Comparison of ENCODE assay signal across 22 cellular contexts in the genomic region with DNA sequence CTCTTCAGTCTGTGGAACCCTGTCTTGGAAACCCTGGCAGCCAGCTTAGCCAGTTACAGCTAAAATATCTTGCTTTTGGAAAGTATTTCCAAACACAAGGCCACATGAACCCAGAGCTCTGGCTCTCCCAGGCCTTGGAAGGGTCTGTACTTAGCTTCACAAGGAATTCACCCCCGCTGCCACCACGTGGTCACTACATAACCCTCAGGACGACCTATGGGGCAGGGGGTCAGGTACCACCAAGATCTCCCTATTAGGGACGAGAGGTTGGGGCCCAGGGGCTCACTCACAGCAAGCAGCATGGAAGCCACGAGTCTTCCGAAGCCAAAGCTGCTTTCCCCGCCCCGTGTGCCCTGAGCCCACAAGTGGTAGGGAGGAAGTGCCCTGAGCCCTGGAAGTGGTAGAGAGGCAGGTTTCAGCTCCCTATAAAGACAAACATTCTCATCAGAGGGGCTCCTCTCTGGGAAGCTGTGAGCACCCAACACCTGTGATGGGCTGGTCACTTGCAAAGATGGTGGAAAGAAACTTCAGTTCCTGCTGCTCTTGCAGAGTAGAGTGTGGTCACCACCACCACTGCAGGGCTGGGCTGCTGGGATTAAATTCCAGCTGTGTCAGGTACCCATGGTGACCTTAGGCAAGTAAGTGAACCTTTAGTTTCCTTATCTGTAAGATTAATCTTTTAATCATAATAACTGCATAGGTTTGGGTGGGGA. TPM values are rescaled to one million over a fixed set of nuclear protein-coding genes. Genes with fewer than 3 reads are reported as not detected.
DNase-seq lines count a peak whose midpoint lies in the region; ATAC-seq, FAIRE-seq and TF ChIP-seq lines count a peak whose summit lies in the region.
"Had no signal": no experiment of that assay in that cellular context is flagged by ENCODE, and none has a peak within 500 bp of the region (broad histone marks: within the 10 kb centered on the region; RNA-seq: fewer than 3 reads in every experiment).

No MANE protein-coding gene starts in this region.

- no peak overlapping the region for H4K8ac ChIP-seq in neuronal stem cell (ENCODE audit: low read depth, low read length)

- no peak overlapping the region for H3K18ac ChIP-seq in neuronal stem cell (ENCODE audit: low read length)

- H3K9me3 Mint-ChIP-seq in CD14-positive monocyte: peaks cover 9 to 15% (median 13%) of the 10 kb centered on the region in 7 donors

- peak overlapping the region; percentile 56 for H3K23ac ChIP-seq in neuronal stem cell (ENCODE audit: low read depth, low read length, poor library complexity)

- no peak overlapping the region for H2BK15ac ChIP-seq in neuronal stem cell (ENCODE audit: low read length)

- no peak overlapping the region for H2BK5ac ChIP-seq in neuronal stem cell (ENCODE audit: low read length)

- TF ChIP-seq CTCF in CD14-positive monocyte (IDR thresholded peaks at IDR 0.05) (no peak), spleen (IDR thresholded peaks at IDR 0.05 in 8 of 11, conservative IDR thresholded peaks at IDR 0.05 in 3 of 11) (no peak)

- WGBS in neuronal stem cell (ENCODE audit: extremely low coverage in 2 of 2, insufficient read length in 2 of 2, insufficient replicate concordance in 1 of 2), 2 donors: no CpG with 5 or more reads among the region's 8 CpGs
- 58 to 65% (median 62%) methylated on average over 8 of the region's 8 CpGs for WGBS in spleen, 5 donors

- FAIRE-seq in frontal cortex (lab: Jason Lieb, UNC): no peak
- FAIRE-seq: D721Med, GM12892, GM18507 had no signal

- H3K14ac ChIP-seq in neuronal stem cell (ENCODE audit: low read length): no peak overlapping the region

- H3K27ac Mint-ChIP-seq in CD14-positive monocyte: no peak overlapping the region
- H3K27ac Mint-ChIP-seq: B cell; CD4-positive, CD25-positive, alpha-beta regulatory T cell had no signal

- peaks cover 2 to 3% of the 10 kb centered on the region in 2 donors for H3K4me1 ChIP-seq in neuronal stem cell (ENCODE audit: control insufficient read depth in 2 of 2, insufficient read depth in 1 of 2, low read depth in 1 of 2, low read length in 2 of 2)
- peaks cover 0 to 14% (median 6%) of the 10 kb centered on the region in 6 donors for H3K4me1 ChIP-seq in spleen

- H3K9me3 ChIP-seq in neuronal stem cell (replicated peaks in 1 of 2; ENCODE audit: control insufficient read depth in 2 of 2, insufficient read depth in 1 of 2, low read depth in 1 of 2, low read length in 2 of 2): peaks cover 3 to 5% of the 10 kb centered on the region in 2 donors
- H3K9me3 ChIP-seq in spleen: peaks cover 0 to 13% (median 7%) of the 10 kb centered on the region in 8 donors

- H2AFZ ChIP-seq in neuronal stem cell (ENCODE audit: low read length): no peak overlapping the region
- H2AFZ ChIP-seq: GM23248 had no signal

- peaks cover 23 to 38% (median 23%) of the 10 kb centered on the region in 3 donors for H3K27me3 Mint-ChIP-seq in CD14-positive monocyte (ENCODE audit: low read depth in 3 of 3)

- peaks cover 0 to 25% (median 0%) of the 10 kb centered on the region in 3 experiments for H3K27me3 ChIP-seq in neuronal stem cell (ENCODE audit: control insufficient read depth in 3 of 3, insufficient read depth in 3 of 3, low read depth in 1 of 3, low read length in 3 of 3)
- peaks cover 0 to 45% (median 14%) of the 10 kb centered on the region in 7 donors for H3K27me3 ChIP-seq in spleen (replicated peaks in 1 of 7)

- H3K36me3 Mint-ChIP-seq in CD14-positive monocyte: peaks cover 3 to 6% of the 10 kb centered on the region in 2 donors
- H3K36me3 Mint-ChIP-seq: CD8-positive, alpha-beta memory T cell had no signal

- DNase-seq in CD14-positive monocyte (ENCODE audit: low spot score) (peak; percentile 19), islet precursor cell (peak; percentile 43), neuronal stem cell (ENCODE audit: low spot score) (no peak), spleen (peak; percentile 51), superior temporal gyrus (ENCODE audit: extremely low spot score) (no peak), frontal cortex (ENCODE audit: low spot score in 2 of 2) (no peak)
- DNase-seq: CD4-positive, CD25-positive, alpha-beta regulatory T cell; CD8-positive, alpha-beta memory T cell; COR-L47; DMS79; GDM1; GM23248; HCEC 1CT had no signal

- no peak overlapping the region for H3K27ac ChIP-seq in neuronal stem cell (replicated peaks; ENCODE audit: low read length)
- H3K27ac ChIP-seq in spleen: no peak overlapping the region
- H3K27ac ChIP-seq: BLaER1 treated with 17β-estradiol and CSF1 and Interleukin-3, amounts not matched to agents 10 nM and 100 nM; GM23248; HL-60 had no signal

- no peak overlapping the region for H3K4me2 ChIP-seq in neuronal stem cell (ENCODE audit: insufficient read depth, low read length, poor library complexity, severe bottlenecking)
- H3K4me2 ChIP-seq: BLaER1 treated with 17β-estradiol and CSF1 and Interleukin-3, amounts not matched to agents 10 nM and 100 nM had no signal

- no peak overlapping the region for H2BK120ac ChIP-seq in neuronal stem cell (ENCODE audit: low read depth, low read length)

- no peak overlapping the region for H3K4ac ChIP-seq in neuronal stem cell (ENCODE audit: low read length)

- intact Hi-C loops in CD14-positive monocyte (cut with micrococcal nuclease): no loop called here
- intact Hi-C loops in spleen (cut with DNase I; ENCODE audit: low total_unique reads): no loop called here

- no peak for TF ChIP-seq POLR2A in spleen (IDR thresholded peaks at IDR 0.05)

- no peaks in the 10 kb centered on the region for H3K36me3 ChIP-seq in neuronal stem cell (replicated peaks in 1 of 2; ENCODE audit: control insufficient read depth in 2 of 2, insufficient read depth in 2 of 2, low read length in 2 of 2)
- H3K36me3 ChIP-seq in spleen: no peaks in the 10 kb centered on the region
- H3K36me3 ChIP-seq: BLaER1 treated with 17β-estradiol and CSF1 and Interleukin-3, amounts not matched to agents 10 nM and 100 nM had no signal

- no peak overlapping the region for H3K4me3 Mint-ChIP-seq in CD14-positive monocyte
- H3K4me3 Mint-ChIP-seq: B cell; CD4-positive, CD25-positive, alpha-beta regulatory T cell had no signal

- H3K4me3 ChIP-seq in neuronal stem cell (ENCODE audit: low read length in 2 of 2) (no peak overlapping the region), spleen (no peak overlapping the region)
- H3K4me3 ChIP-seq: BLaER1 treated with 17β-estradiol and CSF1 and Interleukin-3, amounts not matched to agents 10 nM and 100 nM; GM23248 had no signal

- no peak overlapping the region for H2BK12ac ChIP-seq in neuronal stem cell (ENCODE audit: low read length)

- H4K91ac ChIP-seq in neuronal stem cell (ENCODE audit: low read depth, low read length, poor library complexity): no peak overlapping the region

- no peak overlapping the region for H2AK5ac ChIP-seq in neuronal stem cell (ENCODE audit: low read depth, low read length)

- ATAC-seq in GM19035 (IDR thresholded peaks at IDR 0.05; ENCODE audit: unreplicated experiment) (no peak), HG02798 (IDR thresholded peaks at IDR 0.05; ENCODE audit: poor library complexity, unreplicated experiment) (no peak)

- H3K79me1 ChIP-seq in neuronal stem cell (ENCODE audit: low read depth, low read length): no peaks in the 10 kb centered on the region

- H3K4me1 Mint-ChIP-seq in CD14-positive monocyte: peaks cover 3% of the 10 kb centered on the region

- H3K9ac ChIP-seq in neuronal stem cell (ENCODE audit: low read depth, low read length, poor library complexity): no peak overlapping the region
- H3K9ac ChIP-seq: BLaER1 treated with 17β-estradiol and CSF1 and Interleukin-3, amounts not matched to agents 10 nM and 100 nM; GM23248 had no signal

RNA-seq across cellular contexts. Expression of a gene that starts 4.7 kb away (rescaled TPM):
- polyA plus RNA-seq in CD14-positive monocyte: under 1 TPM in 1 of 2 donors, not detected in 1; 0.08 TPM
- polyA plus RNA-seq in neuronal stem cell (2013, experiment 1 of 2): 2.2 TPM
- 2.1 TPM for polyA plus RNA-seq in neuronal stem cell (2013, experiment 2 of 2)
- 1 to 10 TPM; 1.5 to 8.7 (median 3.4) TPM for total RNA-seq in spleen
- polyA plus RNA-seq in spleen: 1 to 10 TPM in 1 of 3 donors, under 1 TPM in 2; 0.37 to 1.2 (median 0.77) TPM
- 28.9 TPM for total RNA-seq in frontal cortex
- total RNA-seq: GM23248, HT1080 had no signal
- polyA plus RNA-seq: GM23248 had no signal

Comparison
In these comparisons a context has a peak if more than half of its experiments do, and no peak if none do; other contexts are left out.
1. DNase-seq: peak in CD14-positive monocyte (single experiment), islet precursor cell (single experiment) and spleen (single experiment); none in neuronal stem cell (single experiment), superior temporal gyrus (single experiment) and frontal cortex (0 of 2).